ENCODE assay signal across 16 cellular contexts in the genomic region with DNA sequence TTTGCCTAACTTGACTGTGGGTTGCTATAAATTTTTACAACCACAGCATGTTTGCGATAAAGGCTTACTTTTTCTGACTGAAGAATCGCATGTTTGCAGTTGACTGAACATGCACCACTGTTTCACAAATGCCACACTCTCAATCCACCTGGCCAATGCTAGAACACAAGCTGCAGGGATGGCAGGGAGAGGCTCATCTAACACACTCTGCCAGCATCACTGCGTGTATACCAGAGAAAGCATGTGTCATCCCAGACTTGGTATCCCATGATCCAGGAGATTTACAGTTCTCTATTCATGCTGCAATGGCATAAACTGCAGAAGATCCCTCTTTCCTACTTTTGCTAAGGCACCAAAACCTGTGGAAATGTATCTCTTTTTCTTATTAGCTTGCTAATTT.
DNase-seq lines count a peak whose midpoint lies in the region; ATAC-seq and TF ChIP-seq lines count a peak whose summit lies in the region.
"Had no signal": no experiment of that assay in that cellular context is flagged by ENCODE, and none has a peak within 500 bp of the region (broad histone marks: within the 10 kb centered on the region; RNA-seq: fewer than 3 reads in every experiment).

No MANE protein-coding gene starts in this region.

- no peak for TF ChIP-seq CTCF in mesothelial cell of epicardium (IDR thresholded peaks at IDR 0.05; ENCODE audit: unreplicated experiment)

- DNase-seq in activated naive CD4-positive, alpha-beta T cell treated with Interleukin-2 at 50 U/mL for 16 hours = no peak
- DNase-seq in T-cell = no peak
- peak; percentile 42 for DNase-seq in cerebellum (ENCODE audit: low spot score)
- no peak for DNase-seq in stimulated activated naive CD8-positive, alpha-beta T cell treated with anti-CD3 and anti-CD28 coated beads, Interleukin-15, amount 100 ng/mL, for 72 hours
- DNase-seq in mesothelial cell of epicardium (ENCODE audit: low spot score in 2 of 2, unreplicated experiment in 2 of 2) = no peak
- DNase-seq: DMS79 treated with DMSO at 0.1 percent for 48 hours, GDM1, NCI-H1436 treated with DMSO at 0.1 percent for 48 hours, NCI-H2081 treated with DMSO at 0.1 percent for 48 hours, NCI-H2227 treated with DMSO at 0.1 percent for 48 hours, NCI-H526, RPMI8226 had no signal

- CTCF ChIA-PET in T-cell (lab: Charles Lee) = no interaction called here

- no peak overlapping the region for H3K4me3 Mint-ChIP-seq in activated naive CD4-positive, alpha-beta T cell treated with anti-CD3 and anti-CD28 coated beads, Interleukin-2, amount 50 U/mL, for 24 hours
- H3K4me3 Mint-ChIP-seq in T-cell = no peak overlapping the region
- no peak overlapping the region for H3K4me3 Mint-ChIP-seq in stimulated activated naive CD8-positive, alpha-beta T cell treated with anti-CD3 and anti-CD28 coated beads, Interleukin-15, amount 100 ng/mL, for 72 hours
- no peak overlapping the region for H3K4me3 Mint-ChIP-seq in mesothelial cell of epicardium

- peaks cover 60% of the 10 kb centered on the region for H3K4me1 Mint-ChIP-seq in activated naive CD4-positive, alpha-beta T cell treated with anti-CD3 and anti-CD28 coated beads, Interleukin-2, amount 50 U/mL, for 24 hours
- H3K4me1 Mint-ChIP-seq in T-cell = peaks cover 43 to 54% (median 49%) of the 10 kb centered on the region in 3 donors
- peaks cover 56% of the 10 kb centered on the region for H3K4me1 Mint-ChIP-seq in stimulated activated naive CD8-positive, alpha-beta T cell treated with anti-CD3 and anti-CD28 coated beads, Interleukin-15, amount 100 ng/mL, for 72 hours
- no peaks in the 10 kb centered on the region for H3K4me1 Mint-ChIP-seq in mesothelial cell of epicardium

- H3K27me3 Mint-ChIP-seq in activated naive CD4-positive, alpha-beta T cell treated with anti-CD3 and anti-CD28 coated beads, Interleukin-2, amount 50 U/mL, for 24 hours = no peaks in the 10 kb centered on the region
- H3K27me3 Mint-ChIP-seq in T-cell (no peaks in the 10 kb centered on the region), mesothelial cell of epicardium (ENCODE audit: low read depth) (no peaks in the 10 kb centered on the region)
- no peaks in the 10 kb centered on the region for H3K27me3 Mint-ChIP-seq in stimulated activated naive CD8-positive, alpha-beta T cell treated with anti-CD3 and anti-CD28 coated beads, Interleukin-15, amount 100 ng/mL, for 72 hours

- peaks cover 5% of the 10 kb centered on the region for H3K9me3 Mint-ChIP-seq in activated naive CD4-positive, alpha-beta T cell treated with anti-CD3 and anti-CD28 coated beads, Interleukin-2, amount 50 U/mL, for 24 hours
- no peaks in the 10 kb centered on the region for H3K9me3 Mint-ChIP-seq in T-cell
- H3K9me3 Mint-ChIP-seq in stimulated activated naive CD8-positive, alpha-beta T cell treated with anti-CD3 and anti-CD28 coated beads, Interleukin-15, amount 100 ng/mL, for 72 hours = no peaks in the 10 kb centered on the region
- H3K9me3 Mint-ChIP-seq in mesothelial cell of epicardium = no peaks in the 10 kb centered on the region

- POLR2A ChIA-PET in T-cell (lab: Charles Lee) = no interaction called here

- peaks cover 48% of the 10 kb centered on the region for H3K36me3 Mint-ChIP-seq in activated naive CD4-positive, alpha-beta T cell treated with anti-CD3 and anti-CD28 coated beads, Interleukin-2, amount 50 U/mL, for 24 hours
- peaks cover 73% of the 10 kb centered on the region for H3K36me3 Mint-ChIP-seq in T-cell
- peaks cover 41% of the 10 kb centered on the region for H3K36me3 Mint-ChIP-seq in mesothelial cell of epicardium

- ATAC-seq in T-cell (replicated peaks in 1 of 4) (no peak), GM18858 (IDR thresholded peaks at IDR 0.05; ENCODE audit: unreplicated experiment) (no peak), HG02884 (IDR thresholded peaks at IDR 0.05; ENCODE audit: unreplicated experiment) (no peak)
- no peak for ATAC-seq in stimulated activated naive CD8-positive, alpha-beta T cell treated with anti-CD3 and anti-CD28 coated beads, Interleukin-15, amount 100 ng/mL, for 72 hours
- ATAC-seq: K562 had no signal

- peak overlapping the region; percentile 59 for H3K27ac Mint-ChIP-seq in activated naive CD4-positive, alpha-beta T cell treated with anti-CD3 and anti-CD28 coated beads, Interleukin-2, amount 50 U/mL, for 24 hours
- H3K27ac Mint-ChIP-seq in T-cell (peak overlapping the region; percentile 70), mesothelial cell of epicardium (no peak overlapping the region)
- H3K27ac Mint-ChIP-seq in stimulated activated naive CD8-positive, alpha-beta T cell treated with anti-CD3 and anti-CD28 coated beads, Interleukin-15, amount 100 ng/mL, for 72 hours = peak overlapping the region; percentile 10 to 91
